In genomic region chr13:45219938-45220375, GRCh38 we compare ENCODE assay signal across 12 cellular contexts. TPM values are rescaled to one million over a fixed set of nuclear protein-coding genes. Genes with fewer than 3 reads are reported as not detected.
DNase-seq lines count a peak whose midpoint lies in the region; ATAC-seq and TF ChIP-seq lines count a peak whose summit lies in the region.
"Had no signal": no experiment of that assay in that cellular context is flagged by ENCODE, and none has a peak within 500 bp of the region (broad histone marks: within the 10 kb centered on the region; RNA-seq: fewer than 3 reads in every experiment).

No MANE protein-coding gene starts in this region.

- peak overlapping the region; percentile 78 for H3K4me2 ChIP-seq in PC-3 (ENCODE audit: low read length)

- intact Hi-C loops in PC-3 (cut with micrococcal nuclease) (loop anchor here (2.0 to 5.0 kb wide), 3 partner anchors 13 to 173 kb away; no protein-coding TSS in a partner anchor), sigmoid colon (cut with DNase I) (no loop called here)

- BruUV-seq in PC-3 (replicated peaks; lab: Mats Ljungman, UMichigan), result no TSS peak

- H3K9ac ChIP-seq in PC-3 (ENCODE audit: low read length), result peak overlapping the region; percentile 64; the same call in 1 of the 2 replicates

- H3K9me3 ChIP-seq in HAP-1, result no peaks in the 10 kb centered on the region
- no peaks in the 10 kb centered on the region for H3K9me3 ChIP-seq in PC-3 (ENCODE audit: low read length)
- no peaks in the 10 kb centered on the region for H3K9me3 ChIP-seq in sigmoid colon
- H3K9me3 ChIP-seq: heart left ventricle had no signal

- ATAC-seq in PC-3, result peak; percentile 94
- no peak for ATAC-seq in HG02588 (IDR thresholded peaks at IDR 0.05; ENCODE audit: unreplicated experiment)
- ATAC-seq in HG03025 (IDR thresholded peaks at IDR 0.05; ENCODE audit: low FRiP score, unreplicated experiment), result no peak
- ATAC-seq in HG03354 (IDR thresholded peaks at IDR 0.05; ENCODE audit: poor library complexity, severe bottlenecking, unreplicated experiment), result no peak

- peaks cover 3% of the 10 kb centered on the region for H3F3A ChIP-seq in PC-3 (ENCODE audit: low read length, unreplicated experiment)

- H3K36me3 ChIP-seq in HAP-1 (replicated peaks) (no peaks in the 10 kb centered on the region), PC-3 (ENCODE audit: low read depth, low read length) (peaks cover 3% of the 10 kb centered on the region), sigmoid colon (no peaks in the 10 kb centered on the region)
- H3K36me3 ChIP-seq: heart left ventricle had no signal

- WGBS in sigmoid colon, 2 donors, result 25 to 66% methylated on average over 4 of the region's 4 CpGs

- in situ Hi-C loops in HAP-1 (cut with MboI; ENCODE audit: low sequenced_read_pairs), result no loop called here

- no peaks in the 10 kb centered on the region for H3K9me2 ChIP-seq in PC-3 (replicated peaks; ENCODE audit: low read length)

- H3K4me3 ChIP-seq in HAP-1 (no peak overlapping the region), PC-3 (ENCODE audit: low read length) (peak overlapping the region; percentile 45; the same call in 1 of the 2 replicates), epithelial cell of esophagus (ENCODE audit: low read length) (no peak overlapping the region), sigmoid colon (no peak overlapping the region)
- H3K4me3 ChIP-seq: heart left ventricle had no signal

- CTCF ChIA-PET in PC-3 (lab: Charles Lee), result interaction anchor here (0.6 kb wide), 1 partner anchor 137 kb away, joined by 3 read pairs; no protein-coding TSS in a partner anchor

- no peak for TF ChIP-seq CTCF in PC-3 (conservative IDR thresholded peaks at IDR 0.05; ENCODE audit: low read depth, low read length)
- no peak for TF ChIP-seq CTCF in epithelial cell of esophagus (IDR thresholded peaks at IDR 0.05; ENCODE audit: insufficient read depth, low read depth, low read length, missing control alignments)
- no peak for TF ChIP-seq CTCF in sigmoid colon (IDR thresholded peaks at IDR 0.05)

- DNase-seq in HAP-1 (ENCODE audit: low spot score in 2 of 2) (peak; percentile 54 to 88), PC-3 (peak; percentile 93), epithelial cell of esophagus (ENCODE audit: low read depth) (peak; percentile 98), sigmoid colon (no peak)
- no peak for DNase-seq in activated CD4-positive, alpha-beta T cell treated with anti-CD3 and anti-CD28 coated beads for 4 hours
- DNase-seq: H9, heart left ventricle, NCI-H1436 treated with DMSO at 0.1 percent for 48 hours, retina had no signal

- H3K4me1 ChIP-seq in HAP-1, result peaks cover 43% of the 10 kb centered on the region
- H3K4me1 ChIP-seq in PC-3 (ENCODE audit: insufficient read depth, low read length), result peaks cover 31% of the 10 kb centered on the region
- H3K4me1 ChIP-seq in sigmoid colon, result peaks cover 0 to 51% (median 40%) of the 10 kb centered on the region in 4 donors

- TF ChIP-seq POLR2A in sigmoid colon (IDR thresholded peaks at IDR 0.05), result no peak

- peak overlapping the region; percentile 91 for H3K27ac ChIP-seq in PC-3 (ENCODE audit: low read length)
- peak overlapping the region in 3 of 4 donors; percentile 38 to 43 (median 41) for H3K27ac ChIP-seq in sigmoid colon

- H3K27me3 ChIP-seq in HAP-1 (ENCODE audit: low read depth) (no peaks in the 10 kb centered on the region), PC-3 (ENCODE audit: low read length) (no peaks in the 10 kb centered on the region), sigmoid colon (no peaks in the 10 kb centered on the region)
- H3K27me3 ChIP-seq: heart left ventricle had no signal

- POLR2A ChIA-PET in PC-3 (lab: Charles Lee; ENCODE audit: unreplicated experiment), result interaction anchor here (0.5 kb wide), 1 partner anchor 15 kb away, joined by 3 read pairs; no protein-coding TSS in a partner anchor

- no peak for TF ChIP-seq EP300 in sigmoid colon (IDR thresholded peaks at IDR 0.05)

- no peak overlapping the region for H2AFZ ChIP-seq in PC-3 (ENCODE audit: low read length)

- H3K79me2 ChIP-seq in PC-3 (ENCODE audit: low read length), result peaks cover 63% of the 10 kb centered on the region

- H4K20me1 ChIP-seq in PC-3 (ENCODE audit: low read length), result no peaks in the 10 kb centered on the region

RNA-seq across cellular contexts. Expression of gene KCTD4, which starts 19.1 kb away (rescaled TPM):
- total RNA-seq in PC-3 (2014; rRNA removed) (not detected in 2 replicates), sigmoid colon (1 to 10 TPM; 1.4 to 6.8 (median 2.2) TPM)
- polyA plus RNA-seq in sigmoid colon, result 1 to 10 TPM in 1 of 3 donors, under 1 TPM in 2; 0.22 to 1.2 (median 0.60) TPM
- total RNA-seq: H9 had no signal

Comparison
In these comparisons a context has a peak if more than half of its experiments do, and no peak if none do; other contexts are left out.
1. DNase-seq: peak in HAP-1 (2 of 2), PC-3 (single experiment) and epithelial cell of esophagus (single experiment); none in sigmoid colon (single experiment) and activated CD4-positive, alpha-beta T cell treated with anti-CD3 and anti-CD28 coated beads for 4 hours (0 of 2).